ENCODE assay signal across 22 cellular contexts in genomic region chr10:52284416-52285013, GRCh38. TPM values are rescaled to one million over a fixed set of nuclear protein-coding genes. Genes with fewer than 3 reads are reported as not detected.
DNase-seq lines count a peak whose midpoint lies in the region; ATAC-seq, FAIRE-seq and TF ChIP-seq lines count a peak whose summit lies in the region.
"Had no signal": no experiment of that assay in that cellular context is flagged by ENCODE, and none has a peak within 500 bp of the region (broad histone marks: within the 10 kb centered on the region; RNA-seq: fewer than 3 reads in every experiment).

No MANE protein-coding gene starts in this region.

- DNase-seq in activated B cell treated with CpG ODN at 0.5 μM for 24 hours (no peak), pons (ENCODE audit: low spot score) (no peak), H54 (ENCODE audit: insufficient read length, low spot score) (no peak)
- no peak for DNase-seq in stimulated activated naive B cell treated with anti-CD40 and anti-IgM and Interleukin-4, amounts not matched to agents 10 μg/mL and 1 μg/mL and 100 μg/mL, for 72 hours
- DNase-seq: activated CD4-positive, alpha-beta memory T cell treated with anti-CD3 and anti-CD28 coated beads for 36 hours; activated CD4-positive, CD25-positive, alpha-beta regulatory T cell; activated gamma-delta T cell; activated T-cell treated with anti-CD3 and anti-CD28 coated beads for 4 hours; DMS79; HFFc6; left cardiac atrium; mesendoderm; NCI-H1048; NCI-H2029; RPMI8226; stimulated activated CD4-positive, alpha-beta T cell treated with anti-CD3 and anti-CD28 coated beads, Interleukin-1b, Interleukin-23, amount 100 ng/mL, for 48 hours; stimulated activated naive CD8-positive, alpha-beta T cell treated with anti-CD3 and anti-CD28 coated beads, Interleukin-15, Interleukin-2, amounts not matched to agents 100 U/mL and 50 U/mL, for 24 hours had no signal

- no peak overlapping the region for H3K4me3 Mint-ChIP-seq in activated B cell treated with CpG ODN at 0.5 μM for 24 hours
- no peak overlapping the region for H3K4me3 Mint-ChIP-seq in stimulated activated naive B cell treated with anti-CD40 and anti-IgM and Interleukin-4, amounts not matched to agents 10 μg/mL and 1 μg/mL and 100 μg/mL, for 72 hours
- H3K4me3 Mint-ChIP-seq: activated CD4-positive, alpha-beta memory T cell treated with anti-CD3 and anti-CD28 coated beads for 36 hours; HFFc6 had no signal

- H3K4me1 Mint-ChIP-seq in activated B cell treated with CpG ODN at 0.5 μM for 24 hours: peaks cover 14% of the 10 kb centered on the region
- peaks cover 16 to 17% of the 10 kb centered on the region in 2 donors for H3K4me1 Mint-ChIP-seq in stimulated activated naive B cell treated with anti-CD40 and anti-IgM and Interleukin-4, amounts not matched to agents 10 μg/mL and 1 μg/mL and 100 μg/mL, for 72 hours

- H3K36me3 Mint-ChIP-seq in activated B cell treated with CpG ODN at 0.5 μM for 24 hours (ENCODE audit: low read depth): no peaks in the 10 kb centered on the region
- H3K36me3 Mint-ChIP-seq in stimulated activated naive B cell treated with anti-CD40 and anti-IgM and Interleukin-4, amounts not matched to agents 10 μg/mL and 1 μg/mL and 100 μg/mL, for 72 hours: no peaks in the 10 kb centered on the region
- H3K36me3 Mint-ChIP-seq: activated CD4-positive, alpha-beta memory T cell treated with anti-CD3 and anti-CD28 coated beads for 36 hours had no signal

- peak; percentile 74 for ATAC-seq in GM18909 (IDR thresholded peaks at IDR 0.05; ENCODE audit: poor library complexity, unreplicated experiment)
- peak; percentile 65 for ATAC-seq in HG02938 (IDR thresholded peaks at IDR 0.05; ENCODE audit: unreplicated experiment)
- ATAC-seq in activated B cell treated with CpG ODN at 0.5 μM for 24 hours (ENCODE audit: low read depth): peak; percentile 75
- peak; percentile 96 to 97 for ATAC-seq in stimulated activated naive B cell treated with anti-CD40 and anti-IgM and Interleukin-4, amounts not matched to agents 10 μg/mL and 1 μg/mL and 100 μg/mL, for 72 hours (replicated peaks)
- ATAC-seq in GM18858 (IDR thresholded peaks at IDR 0.05; ENCODE audit: unreplicated experiment): no peak
- ATAC-seq: left cardiac atrium; SK-N-SH treated with all-trans-retinoic acid at 6 μM for 48 hours; stimulated activated naive CD8-positive, alpha-beta T cell treated with anti-CD3 and anti-CD28 coated beads, Interleukin-15, Interleukin-2, amounts not matched to agents 100 U/mL and 50 U/mL, for 24 hours had no signal

- no peak overlapping the region for H3K27ac Mint-ChIP-seq in activated B cell treated with CpG ODN at 0.5 μM for 24 hours
- H3K27ac Mint-ChIP-seq in stimulated activated naive B cell treated with anti-CD40 and anti-IgM and Interleukin-4, amounts not matched to agents 10 μg/mL and 1 μg/mL and 100 μg/mL, for 72 hours: no peak overlapping the region
- H3K27ac Mint-ChIP-seq: activated CD4-positive, alpha-beta memory T cell treated with anti-CD3 and anti-CD28 coated beads for 36 hours; HFFc6 had no signal

- no peaks in the 10 kb centered on the region for H3K9me3 Mint-ChIP-seq in activated B cell treated with CpG ODN at 0.5 μM for 24 hours
- no peaks in the 10 kb centered on the region for H3K9me3 Mint-ChIP-seq in stimulated activated naive B cell treated with anti-CD40 and anti-IgM and Interleukin-4, amounts not matched to agents 10 μg/mL and 1 μg/mL and 100 μg/mL, for 72 hours
- H3K9me3 Mint-ChIP-seq: activated CD4-positive, alpha-beta memory T cell treated with anti-CD3 and anti-CD28 coated beads for 36 hours; HFFc6 had no signal

- no peak for TF ChIP-seq CTCF in activated B cell treated with CpG ODN at 0.5 μM for 24 hours (IDR thresholded peaks at IDR 0.05)

- CTCF ChIA-PET in activated B cell treated with CpG ODN at 0.5 μM for 24 hours (lab: Charles Lee): no interaction called here

- no peak for TF ChIP-seq POLR2A in H54 (IDR thresholded peaks at IDR 0.05; ENCODE audit: low read depth, low read length)

- H3K27me3 Mint-ChIP-seq in activated B cell treated with CpG ODN at 0.5 μM for 24 hours: no peaks in the 10 kb centered on the region
- no peaks in the 10 kb centered on the region for H3K27me3 Mint-ChIP-seq in stimulated activated naive B cell treated with anti-CD40 and anti-IgM and Interleukin-4, amounts not matched to agents 10 μg/mL and 1 μg/mL and 100 μg/mL, for 72 hours
- H3K27me3 Mint-ChIP-seq: activated CD4-positive, alpha-beta memory T cell treated with anti-CD3 and anti-CD28 coated beads for 36 hours had no signal

- POLR2A ChIA-PET in activated B cell treated with CpG ODN at 0.5 μM for 24 hours (lab: Charles Lee): no interaction called here

- intact Hi-C loops in activated B cell treated with CpG ODN at 0.5 μM for 24 hours (cut with micrococcal nuclease): no loop called here

- FAIRE-seq in H54 (lab: Jason Lieb, UNC): no peak

RNA-seq across cellular contexts. Expression of gene DKK1, which starts 29.6 kb away (rescaled TPM):
- not detected in 2 replicates for total RNA-seq in activated B cell treated with CpG ODN at 0.5 μM for 24 hours
- total RNA-seq: activated CD4-positive, alpha-beta memory T cell treated with anti-CD3 and anti-CD28 coated beads for 36 hours; HT1080; left cardiac atrium had no signal
